ENCODE assay signal across 12 cellular contexts in genomic region chr20:51335329-51335841, GRCh38.
DNase-seq lines count a peak whose midpoint lies in the region; ATAC-seq and TF ChIP-seq lines count a peak whose summit lies in the region.
"Had no signal": no experiment of that assay in that cellular context is flagged by ENCODE, and none has a peak within 500 bp of the region (broad histone marks: within the 10 kb centered on the region; RNA-seq: fewer than 3 reads in every experiment).

No MANE protein-coding gene starts in this region.

- H3K4me1 ChIP-seq in adrenal gland (replicated peaks in 1 of 2), result no peaks in the 10 kb centered on the region
- H3K4me1 ChIP-seq: psoas muscle had no signal

- H3K27ac ChIP-seq in adrenal gland, result no peak overlapping the region
- H3K27ac ChIP-seq: psoas muscle, WERI-Rb-1 had no signal

- H3K27me3 Mint-ChIP-seq in natural killer cell treated with Interleukin-12 subunit alpha and Interleukin-12 subunit beta and Interleukin-15 and Interleukin-18, amount 100 ng/mL, for 72 hours, result no peaks in the 10 kb centered on the region
- peaks cover 0 to 5% of the 10 kb centered on the region in 2 donors for H3K27me3 Mint-ChIP-seq in natural killer cell (ENCODE audit: low read depth in 2 of 2)
- H3K27me3 Mint-ChIP-seq in effector memory CD8-positive, alpha-beta T cell, result no peaks in the 10 kb centered on the region

- intact Hi-C loops in natural killer cell (cut with micrococcal nuclease), result no loop called here
- intact Hi-C loops in adrenal gland (cut with DNase I), result no loop called here

- peak overlapping the region in 1 of 2 donors; percentile 79 for H3K27ac Mint-ChIP-seq in natural killer cell treated with Interleukin-12 subunit alpha and Interleukin-12 subunit beta and Interleukin-15 and Interleukin-18, amount 100 ng/mL, for 72 hours
- no peak overlapping the region for H3K27ac Mint-ChIP-seq in natural killer cell
- no peak overlapping the region for H3K27ac Mint-ChIP-seq in effector memory CD8-positive, alpha-beta T cell
- H3K27ac Mint-ChIP-seq: H9 had no signal

- H3K27me3 ChIP-seq in adrenal gland, result no peaks in the 10 kb centered on the region

- no peaks in the 10 kb centered on the region for H3K9me3 Mint-ChIP-seq in natural killer cell treated with Interleukin-12 subunit alpha and Interleukin-12 subunit beta and Interleukin-15 and Interleukin-18, amount 100 ng/mL, for 72 hours
- H3K9me3 Mint-ChIP-seq in natural killer cell, result no peaks in the 10 kb centered on the region
- H3K9me3 Mint-ChIP-seq in effector memory CD8-positive, alpha-beta T cell, result no peaks in the 10 kb centered on the region
- H3K9me3 Mint-ChIP-seq: H9 had no signal

- TF ChIP-seq POLR2A in adrenal gland (IDR thresholded peaks at IDR 0.05), result no peak

- no peak overlapping the region for H3K4me3 ChIP-seq in adrenal gland
- H3K4me3 ChIP-seq: psoas muscle had no signal

- no peaks in the 10 kb centered on the region for H3K9me3 ChIP-seq in adrenal gland (replicated peaks in 1 of 3)
- H3K9me3 ChIP-seq: psoas muscle had no signal

- 60 to 65% (median 62%) methylated on average over 8 of the region's 8 CpGs for WGBS in adrenal gland, 4 donors

- no peak for TF ChIP-seq CTCF in natural killer cell (IDR thresholded peaks at IDR 0.05)
- TF ChIP-seq CTCF in adrenal gland (IDR thresholded peaks at IDR 0.05), result no peak

- no peaks in the 10 kb centered on the region for H3K36me3 Mint-ChIP-seq in natural killer cell treated with Interleukin-12 subunit alpha and Interleukin-12 subunit beta and Interleukin-15 and Interleukin-18, amount 100 ng/mL, for 72 hours
- no peaks in the 10 kb centered on the region for H3K36me3 Mint-ChIP-seq in natural killer cell
- no peaks in the 10 kb centered on the region for H3K36me3 Mint-ChIP-seq in effector memory CD8-positive, alpha-beta T cell (ENCODE audit: insufficient read depth)

- peaks cover 10 to 18% of the 10 kb centered on the region in 2 donors for H3K4me1 Mint-ChIP-seq in natural killer cell treated with Interleukin-12 subunit alpha and Interleukin-12 subunit beta and Interleukin-15 and Interleukin-18, amount 100 ng/mL, for 72 hours (ENCODE audit: low read depth in 2 of 2)
- H3K4me1 Mint-ChIP-seq in natural killer cell, result peaks cover 10 to 12% of the 10 kb centered on the region in 2 donors
- peaks cover 0 to 8% of the 10 kb centered on the region in 2 donors for H3K4me1 Mint-ChIP-seq in effector memory CD8-positive, alpha-beta T cell (ENCODE audit: low read depth in 2 of 2)
- H3K4me1 Mint-ChIP-seq: H9 had no signal

- no peaks in the 10 kb centered on the region for H3K36me3 ChIP-seq in adrenal gland (replicated peaks in 1 of 2)
- H3K36me3 ChIP-seq: WERI-Rb-1 had no signal

- peak; percentile 49 for DNase-seq in natural killer cell treated with Interleukin-12 subunit alpha and Interleukin-12 subunit beta and Interleukin-15 and Interleukin-18, amount 100 ng/mL, for 72 hours (ENCODE audit: low spot score)
- DNase-seq in natural killer cell, result no peak
- peak; percentile 65 for DNase-seq in NCI-H460 (ENCODE audit: extremely low read depth, low read depth)
- peak; percentile 98 for DNase-seq in fibroblast of gingiva (ENCODE audit: low read depth)
- peak; percentile 87 for DNase-seq in stromal cell of bone marrow (ENCODE audit: low read depth)
- no peak for DNase-seq in NCI-H1105 (lab: John Stamatoyannopoulos, UW)
- no peak for DNase-seq in effector memory CD8-positive, alpha-beta T cell
- DNase-seq in adrenal gland, result no peak
- DNase-seq: H9, NCI-H187 treated with DMSO at 0.1 percent for 48 hours, psoas muscle, WERI-Rb-1 had no signal

- peak in 1 of 2 donors; percentile 89 for ATAC-seq in natural killer cell treated with Interleukin-12 subunit alpha and Interleukin-12 subunit beta and Interleukin-15 and Interleukin-18, amount 100 ng/mL, for 72 hours
- no peak for ATAC-seq in natural killer cell
- no peak for ATAC-seq in effector memory CD8-positive, alpha-beta T cell (replicated peaks)
- ATAC-seq: psoas muscle had no signal

- peak overlapping the region; percentile 55 for H3K4me3 Mint-ChIP-seq in natural killer cell treated with Interleukin-12 subunit alpha and Interleukin-12 subunit beta and Interleukin-15 and Interleukin-18, amount 100 ng/mL, for 72 hours
- no peak overlapping the region for H3K4me3 Mint-ChIP-seq in natural killer cell
- no peak overlapping the region for H3K4me3 Mint-ChIP-seq in effector memory CD8-positive, alpha-beta T cell
- H3K4me3 Mint-ChIP-seq: H9 had no signal

Comparison
In these comparisons a context has a peak if more than half of its experiments do, and no peak if none do; other contexts are left out.
1. DNase-seq: peak in natural killer cell treated with Interleukin-12 subunit alpha and Interleukin-12 subunit beta and Interleukin-15 and Interleukin-18, amount 100 ng/mL, for 72 hours (single experiment), NCI-H460 (single experiment), fibroblast of gingiva (single experiment) and stromal cell of bone marrow (single experiment); none in natural killer cell (single experiment), NCI-H1105 (single experiment), effector memory CD8-positive, alpha-beta T cell (0 of 3) and adrenal gland (0 of 7).